Comparison of ENCODE assay signal across 22 cellular contexts in the genomic region with DNA sequence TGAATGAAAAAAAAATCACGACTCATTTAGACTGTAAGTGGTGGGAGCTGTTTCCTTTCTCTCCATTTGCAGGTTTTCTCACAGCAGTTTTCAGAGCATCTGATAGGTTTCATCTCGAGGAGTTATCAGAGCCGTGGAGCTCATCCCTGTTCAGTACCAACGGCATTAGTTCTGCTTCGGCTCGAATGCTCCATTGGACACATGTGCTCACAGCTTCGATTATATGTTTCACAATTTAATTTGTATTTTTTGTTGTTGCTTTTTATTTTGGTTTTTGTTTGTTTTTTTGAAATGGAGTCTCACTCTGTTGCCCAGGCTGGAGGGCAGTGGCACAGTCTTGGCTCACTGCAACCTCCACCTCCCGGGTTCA. TPM values are rescaled to one million over a fixed set of nuclear protein-coding genes. Genes with fewer than 3 reads are reported as not detected.
DNase-seq lines count a peak whose midpoint lies in the region; ATAC-seq, FAIRE-seq and TF ChIP-seq lines count a peak whose summit lies in the region.
"Had no signal": no experiment of that assay in that cellular context is flagged by ENCODE, and none has a peak within 500 bp of the region (broad histone marks: within the 10 kb centered on the region; RNA-seq: fewer than 3 reads in every experiment).

No MANE protein-coding gene starts in this region.

- H3K4me3 ChIP-seq in HepG2 (replicated peaks in 1 of 3; ENCODE audit: insufficient read depth in 1 of 3, low read depth in 2 of 3, low read length in 3 of 3) (no peak overlapping the region), right lobe of liver (no peak overlapping the region), neural progenitor cell (no peak overlapping the region)

- DNase-seq in HepG2 (ENCODE audit: low spot score) (no peak), right lobe of liver (no peak), glutamatergic neuron (no peak), neural progenitor cell (ENCODE audit: low spot score) (no peak), cerebellum (ENCODE audit: low spot score) (no peak)
- DNase-seq: BE2C; C1 segment of cervical spinal cord; CD4-positive, CD25-positive, alpha-beta regulatory T cell; CD8-positive, alpha-beta memory T cell; COR-L47; DMS 273 treated with DMSO at 0.1 percent for 48 hours; GM23248; H7; HFFc6 had no signal

- no peaks in the 10 kb centered on the region for H4K20me1 ChIP-seq in HepG2 (ENCODE audit: insufficient read depth, low read length)
- peaks cover 10% of the 10 kb centered on the region for H4K20me1 ChIP-seq in neural progenitor cell (ENCODE audit: low read depth)

- H3K9ac ChIP-seq in HepG2 (ENCODE audit: insufficient read depth, low read depth, low read length) = no peak overlapping the region
- no peak overlapping the region for H3K9ac ChIP-seq in neural progenitor cell
- H3K9ac ChIP-seq: GM23248 had no signal

- H3K27ac ChIP-seq in HepG2 (ENCODE audit: extremely low read length, insufficient read depth, low read length) (no peak overlapping the region), right lobe of liver (no peak overlapping the region), neural progenitor cell (no peak overlapping the region)
- H3K27ac ChIP-seq: GM23248 had no signal

- peaks cover 5% of the 10 kb centered on the region for H3K9me3 Mint-ChIP-seq in glutamatergic neuron (ENCODE audit: unreplicated experiment)
- H3K9me3 Mint-ChIP-seq in neural progenitor cell = no peaks in the 10 kb centered on the region
- H3K9me3 Mint-ChIP-seq: CD8-positive, alpha-beta memory T cell; HFFc6 had no signal

- H3K4me1 ChIP-seq in HepG2 (ENCODE audit: insufficient read depth, low read length) = 0 out of 2 replicates have a peak, but pooled peaks cover 7% of the 10 kb centered on the region
- peaks cover 0 to 5% (median 0%) of the 10 kb centered on the region in 4 donors for H3K4me1 ChIP-seq in right lobe of liver
- no peaks in the 10 kb centered on the region for H3K4me1 ChIP-seq in neural progenitor cell
- H3K4me1 ChIP-seq: BE2C had no signal

- H3K4me1 Mint-ChIP-seq in glutamatergic neuron (ENCODE audit: low read depth, unreplicated experiment) (peaks cover 13% of the 10 kb centered on the region), neural progenitor cell (peaks cover 7% of the 10 kb centered on the region)

- no peaks in the 10 kb centered on the region for H3K9me3 ChIP-seq in HepG2 (ENCODE audit: low read length)
- H3K9me3 ChIP-seq in right lobe of liver = no peaks in the 10 kb centered on the region
- H3K9me3 ChIP-seq in neural progenitor cell (ENCODE audit: low read depth) = no peaks in the 10 kb centered on the region
- H3K9me3 ChIP-seq: BE2C had no signal

- H3K27me3 ChIP-seq in HepG2 (ENCODE audit: control insufficient read depth in 1 of 2, insufficient read depth in 2 of 2, low read length in 2 of 2) (peaks cover 9 to 70% of the 10 kb centered on the region in 2 experiments; a peak in 4 of 5 replicates), right lobe of liver (peaks cover 0 to 4% of the 10 kb centered on the region in 2 donors), neural progenitor cell (peaks cover 69% of the 10 kb centered on the region)

- intact Hi-C loops in HepG2 (cut with micrococcal nuclease; ENCODE audit: unreplicated experiment) = no loop called here
- intact Hi-C loops in right lobe of liver (cut with DNase I) = no loop called here

- BruUV-seq in HepG2 (replicated peaks; lab: Mats Ljungman, UMichigan) = no TSS peak

- TF ChIP-seq CTCF in HepG2 (CRISPR knock-in tag; IDR thresholded peaks at IDR 0.05) = no peak
- TF ChIP-seq CTCF in right lobe of liver (IDR thresholded peaks at IDR 0.05) = no peak
- no peak for TF ChIP-seq CTCF in glutamatergic neuron (IDR thresholded peaks at IDR 0.05; ENCODE audit: partially characterized antibody, unreplicated experiment)
- no peak for TF ChIP-seq CTCF in neural progenitor cell (IDR thresholded peaks at IDR 0.05)

- ATAC-seq in HepG2 (no peak), right lobe of liver (no peak), GM21360 (IDR thresholded peaks at IDR 0.05; ENCODE audit: unreplicated experiment) (no peak), HG03378 (IDR thresholded peaks at IDR 0.05; ENCODE audit: unreplicated experiment) (no peak)
- ATAC-seq: HCT116 had no signal

- H3K4me2 ChIP-seq in HepG2 (ENCODE audit: low read depth, low read length) (no peak overlapping the region), neural progenitor cell (no peak overlapping the region)

- H3K4me3 Mint-ChIP-seq in glutamatergic neuron (ENCODE audit: unreplicated experiment) (peak overlapping the region; percentile 66), neural progenitor cell (peak overlapping the region; percentile 79)
- H3K4me3 Mint-ChIP-seq: HFFc6 had no signal

- no peak overlapping the region for H3K27ac Mint-ChIP-seq in glutamatergic neuron (ENCODE audit: unreplicated experiment)
- no peak overlapping the region for H3K27ac Mint-ChIP-seq in neural progenitor cell
- H3K27ac Mint-ChIP-seq: CD4-positive, CD25-positive, alpha-beta regulatory T cell; HFFc6 had no signal

- CTCF ChIA-PET in HepG2 (lab: Yijun Ruan, JAX; ENCODE audit: low intra/inter-chr PET ratio, low total read pairs) = no interaction called here

- TF ChIP-seq RAD21 in HepG2 (CRISPR knock-in tag; IDR thresholded peaks at IDR 0.05) = no peak

- no peak overlapping the region for H2AFZ ChIP-seq in HepG2 (ENCODE audit: low read length)
- no peak overlapping the region for H2AFZ ChIP-seq in neural progenitor cell (replicated peaks)

- 53% methylated on average over 8 of the region's 8 CpGs for WGBS in HepG2 (ENCODE audit: low lambda C conversion rate)
- 74% methylated on average over 8 of the region's 8 CpGs for WGBS in right lobe of liver (ENCODE audit: insufficient coverage, low coverage, low lambda C conversion rate, missing lambda C conversion rate)

- no peak for TF ChIP-seq EP300 in HepG2 (IDR thresholded peaks at IDR 0.05; ENCODE audit: low read depth in 2 of 2, low read length in 2 of 2)
- TF ChIP-seq EP300 in HepG2 (CRISPR knock-in tag; IDR thresholded peaks at IDR 0.05; ENCODE audit: borderline replicate concordance) = no peak

- no peak for FAIRE-seq in HepG2 (lab: Jason Lieb, UNC)
- FAIRE-seq: G401.6, GM12891, GM19239 had no signal

- in situ Hi-C loops in HepG2 (cut with HindIII; ENCODE audit: extremely low pct_ligation_motif_present, low pct_unique_long_range_greater_than_20kb) = no loop called here

- H3K36me3 ChIP-seq in HepG2 (replicated peaks in 1 of 2; ENCODE audit: control insufficient read depth in 1 of 2, insufficient read depth in 2 of 2, low read length in 2 of 2) (no peaks in the 10 kb centered on the region), right lobe of liver (no peaks in the 10 kb centered on the region), neural progenitor cell (no peaks in the 10 kb centered on the region)
- H3K36me3 ChIP-seq: BE2C had no signal

- H3K79me2 ChIP-seq in HepG2 (ENCODE audit: insufficient read depth, low read length) (no peaks in the 10 kb centered on the region), neural progenitor cell (ENCODE audit: low read depth) (no peaks in the 10 kb centered on the region)

- TF ChIP-seq POLR2A in HepG2 (IDR thresholded peaks at IDR 0.05; ENCODE audit: insufficient read depth in 1 of 2, low read depth in 2 of 2, low read length in 2 of 2) (no peak), right lobe of liver (IDR thresholded peaks at IDR 0.05) (no peak)

- H3K27me3 Mint-ChIP-seq in glutamatergic neuron (ENCODE audit: unreplicated experiment) = peaks cover 12% of the 10 kb centered on the region
- peaks cover 39% of the 10 kb centered on the region for H3K27me3 Mint-ChIP-seq in neural progenitor cell (ENCODE audit: insufficient read depth, low read depth)

- no peaks in the 10 kb centered on the region for H3K36me3 Mint-ChIP-seq in glutamatergic neuron (ENCODE audit: unreplicated experiment)
- peaks cover 2% of the 10 kb centered on the region for H3K36me3 Mint-ChIP-seq in neural progenitor cell
- H3K36me3 Mint-ChIP-seq: CD4-positive, CD25-positive, alpha-beta regulatory T cell; CD8-positive, alpha-beta memory T cell had no signal

- H3F3A ChIP-seq in neural progenitor cell (ENCODE audit: low read depth) = peaks cover 16% of the 10 kb centered on the region

- POLR2A ChIA-PET in HepG2 (lab: Yijun Ruan, JAX) = no interaction called here

RNA-seq across cellular contexts. Expression of a gene that starts 1.5 kb away (rescaled TPM):
- total RNA-seq in HepG2 (2016; rRNA removed; fragmentation: Illumina TruSeq; extraction: Trizol) (not detected in 2 replicates), right lobe of liver (1 to 10 TPM in 1 of 6 experiments, under 1 TPM in 5; 0.04 to 1.1 (median 0.20) TPM), glutamatergic neuron (ENCODE audit: unreplicated experiment) (12.0 TPM), neural progenitor cell (ENCODE audit: low replicate concordance) (0.88 and 1.6 TPM in 2 replicates), cerebellum (6.5 TPM)
- not detected in 2 replicates for total RNA-seq in HepG2 (2016; cell fraction: cytosol; rRNA removed; fragmentation: Illumina TruSeq; extraction: Trizol; ENCODE audit: low read depth)
- not detected in 2 replicates for total RNA-seq in HepG2 (2016; cell fraction: insoluble cytoplasmic fraction; rRNA removed; fragmentation: Illumina TruSeq; extraction: Trizol)
- total RNA-seq in HepG2 (2016; cell fraction: membrane; rRNA removed; fragmentation: Illumina TruSeq; extraction: Trizol) = not detected in 2 replicates
- total RNA-seq in HepG2 (2016; cell fraction: nucleus; rRNA removed; fragmentation: Illumina TruSeq; extraction: Trizol) = not detected in 2 replicates
- polyA plus RNA-seq in HepG2 (2011; rRNA removed) = not detected in 2 replicates
- polyA plus RNA-seq in HepG2 (2011; cell fraction: cytosol; rRNA removed) = not detected in 2 replicates
- polyA plus RNA-seq in HepG2 (2011; cell fraction: nucleus; rRNA removed) = not detected in 2 replicates
- polyA plus RNA-seq in HepG2 (2012) = not detected in 2 replicates
- not detected in 2 replicates for polyA plus RNA-seq in HepG2 (2016; cell fraction: cytosol; fragmentation: Illumina TruSeq; extraction: Trizol; ENCODE audit: low read depth)
- not detected in 2 replicates for polyA plus RNA-seq in HepG2 (2016; cell fraction: insoluble cytoplasmic fraction; fragmentation: Illumina TruSeq; extraction: Trizol; ENCODE audit: low read depth)
- polyA plus RNA-seq in HepG2 (2016; cell fraction: membrane; fragmentation: Illumina TruSeq; extraction: Trizol; ENCODE audit: low read depth) = not detected in 2 replicates
- not detected in 2 replicates for polyA plus RNA-seq in HepG2 (2016; cell fraction: nucleus; fragmentation: Illumina TruSeq; extraction: Trizol; ENCODE audit: insufficient read depth, low read depth)
- not detected in 2 replicates for polyA minus RNA-seq in HepG2 (2011; rRNA and poly(A)+ RNA removed; ENCODE audit: low replicate concordance)
- not detected in 2 replicates for polyA minus RNA-seq in HepG2 (2011; cell fraction: cytosol; rRNA and poly(A)+ RNA removed)
- not detected in 2 replicates for polyA minus RNA-seq in HepG2 (2011; cell fraction: nucleus; rRNA and poly(A)+ RNA removed)
- total RNA-seq: A172, GM23248, HFFc6, HT-29 had no signal

RNA-seq across cellular contexts. Expression of a gene that starts 45.2 kb away (rescaled TPM):
- total RNA-seq in HepG2 (2016; rRNA removed; fragmentation: Illumina TruSeq; extraction: Trizol) (not detected in 2 replicates), right lobe of liver (not detected), glutamatergic neuron (ENCODE audit: unreplicated experiment) (not detected), neural progenitor cell (ENCODE audit: low replicate concordance) (not detected in 2 replicates), cerebellum (not detected)
- total RNA-seq in HepG2 (2016; cell fraction: cytosol; rRNA removed; fragmentation: Illumina TruSeq; extraction: Trizol; ENCODE audit: low read depth) = not detected in 2 replicates
- not detected in 2 replicates for total RNA-seq in HepG2 (2016; cell fraction: insoluble cytoplasmic fraction; rRNA removed; fragmentation: Illumina TruSeq; extraction: Trizol)
- total RNA-seq in HepG2 (2016; cell fraction: membrane; rRNA removed; fragmentation: Illumina TruSeq; extraction: Trizol) = not detected in 2 replicates
- total RNA-seq in HepG2 (2016; cell fraction: nucleus; rRNA removed; fragmentation: Illumina TruSeq; extraction: Trizol) = not detected in 2 replicates
- polyA plus RNA-seq in HepG2 (2011; rRNA removed) = not detected in 2 replicates
- not detected in 2 replicates for polyA plus RNA-seq in HepG2 (2011; cell fraction: cytosol; rRNA removed)
- polyA plus RNA-seq in HepG2 (2011; cell fraction: nucleus; rRNA removed) = not detected in 2 replicates
- polyA plus RNA-seq in HepG2 (2012) = not detected in 2 replicates
- not detected in 2 replicates for polyA plus RNA-seq in HepG2 (2016; cell fraction: cytosol; fragmentation: Illumina TruSeq; extraction: Trizol; ENCODE audit: low read depth)
- not detected in 2 replicates for polyA plus RNA-seq in HepG2 (2016; cell fraction: insoluble cytoplasmic fraction; fragmentation: Illumina TruSeq; extraction: Trizol; ENCODE audit: low read depth)
- not detected in 2 replicates for polyA plus RNA-seq in HepG2 (2016; cell fraction: membrane; fragmentation: Illumina TruSeq; extraction: Trizol; ENCODE audit: low read depth)
- not detected in 2 replicates for polyA plus RNA-seq in HepG2 (2016; cell fraction: nucleus; fragmentation: Illumina TruSeq; extraction: Trizol; ENCODE audit: insufficient read depth, low read depth)
- not detected in 2 replicates for polyA minus RNA-seq in HepG2 (2011; rRNA and poly(A)+ RNA removed; ENCODE audit: low replicate concordance)
- polyA minus RNA-seq in HepG2 (2011; cell fraction: cytosol; rRNA and poly(A)+ RNA removed) = not detected in 2 replicates
- not detected in 2 replicates for polyA minus RNA-seq in HepG2 (2011; cell fraction: nucleus; rRNA and poly(A)+ RNA removed)
- total RNA-seq: A172; CD4-positive, CD25-positive, alpha-beta regulatory T cell; CD8-positive, alpha-beta memory T cell; GM23248; H7; HFFc6; HT-29 had no signal
- polyA plus RNA-seq: CD4-positive, CD25-positive, alpha-beta regulatory T cell; CD8-positive, alpha-beta memory T cell; GM23248 had no signal
